Comparison of ENCODE assay signal across 8 cellular contexts in the genomic region with DNA sequence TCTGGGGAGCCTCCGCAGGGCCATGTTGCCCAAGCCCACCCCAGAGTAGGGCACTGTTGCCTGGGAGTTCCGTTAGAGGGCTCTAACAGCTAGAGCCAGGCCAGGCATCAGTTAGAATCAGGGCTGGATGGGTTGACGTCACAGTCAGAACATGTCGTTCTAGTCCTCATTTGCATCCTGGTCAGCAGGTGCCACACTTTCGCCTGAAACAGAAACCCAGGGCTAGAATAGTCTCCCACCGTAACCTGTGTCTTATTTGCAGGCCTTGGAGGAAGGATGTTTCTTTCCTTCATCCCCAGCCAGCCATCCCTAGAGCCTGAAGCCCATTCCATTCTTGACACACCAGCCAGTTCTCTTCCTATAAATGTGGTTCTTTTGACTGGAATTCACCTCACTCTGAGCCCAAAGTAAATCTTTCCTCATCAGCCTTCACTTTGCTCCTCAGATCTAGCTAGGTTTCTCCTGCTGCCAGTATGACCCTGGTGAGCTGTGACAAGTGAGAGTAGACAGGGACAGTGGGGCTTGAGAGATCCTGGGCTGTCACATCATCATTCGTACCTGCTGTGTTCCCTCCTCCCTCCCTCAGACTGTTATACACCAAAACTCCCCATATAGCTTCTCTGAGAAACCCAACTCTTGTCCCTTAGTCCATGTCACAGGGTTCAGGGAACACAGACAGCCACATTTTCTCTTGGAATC. TPM values are rescaled to one million over a fixed set of nuclear protein-coding genes. Genes with fewer than 3 reads are reported as not detected.
DNase-seq lines count a peak whose midpoint lies in the region; ATAC-seq and TF ChIP-seq lines count a peak whose summit lies in the region.

No MANE protein-coding gene starts in this region.

- peaks cover 23 to 95% (median 80%) of the 10 kb centered on the region in 5 donors for H3K36me3 ChIP-seq in subcutaneous abdominal adipose tissue (ENCODE audit: control insufficient read depth in 5 of 5, insufficient read depth in 5 of 5, low read length in 5 of 5)

- in situ Hi-C loops in GM13976 (cut with MboI; ENCODE audit: low sequenced_read_pairs, unreplicated experiment), result no loop called here

- no peaks in the 10 kb centered on the region for H3K9me3 ChIP-seq in subcutaneous abdominal adipose tissue (ENCODE audit: control insufficient read depth in 5 of 5, low read length in 5 of 5)

- peak; percentile 74 for ATAC-seq in GM21619 (IDR thresholded peaks at IDR 0.05; ENCODE audit: unreplicated experiment)
- ATAC-seq in Right ventricle myocardium superior (ENCODE audit: poor library complexity), result peak; percentile 30

- DNase-seq in GM13976 (ENCODE audit: low spot score) (peak; percentile 88), NCI-H526 treated with DMSO at 0.1 percent for 48 hours (lab: John Stamatoyannopoulos, UW) (peak; percentile 42), Right ventricle myocardium superior (no peak), ecto neural progenitor cell (ENCODE audit: low spot score) (no peak), NCI-H748 treated with DMSO at 0.1 percent for 48 hours (lab: John Stamatoyannopoulos, UW) (no peak)
- DNase-seq in activated CD4-positive, alpha-beta T cell treated with anti-CD3 and anti-CD28 coated beads for 48 hours, result no peak

- intact Hi-C loops in Right ventricle myocardium superior (cut with DNase I), result loop anchor here (5.0 kb wide), 1 partner anchor 35 kb away; the partner anchor contains the start of gene HNRNPUL1

- H3K27ac ChIP-seq in subcutaneous abdominal adipose tissue (ENCODE audit: low read depth, low read length), result peak overlapping the region; percentile 53

- peak; percentile 19 for TF ChIP-seq CTCF in GM13976 (IDR thresholded peaks at IDR 0.05; ENCODE audit: borderline replicate concordance, control extremely low read depth, extremely low read depth, insufficient read depth, missing control alignments)

- H3K4me1 ChIP-seq in subcutaneous abdominal adipose tissue (ENCODE audit: control insufficient read depth in 5 of 5, insufficient read depth in 5 of 5, low read length in 5 of 5), result peaks cover 20 to 67% (median 52%) of the 10 kb centered on the region in 5 donors

- H3K9ac ChIP-seq in subcutaneous abdominal adipose tissue (ENCODE audit: low read length in 5 of 5), result peak overlapping the region in 4 of 5 donors; percentile 1 to 54 (median 31)

- H3K4me3 ChIP-seq in subcutaneous abdominal adipose tissue (ENCODE audit: low read depth in 1 of 5, low read length in 5 of 5), result peak overlapping the region in 1 of 5 donors; percentile 13

- H3K27me3 ChIP-seq in subcutaneous abdominal adipose tissue (ENCODE audit: control insufficient read depth in 5 of 5, insufficient read depth in 4 of 5, low read length in 5 of 5), result no peaks in the 10 kb centered on the region

RNA-seq across cellular contexts. Expression of gene CCDC97, which starts 12.2 kb away (rescaled TPM):
- total RNA-seq in Right ventricle myocardium superior, result 14.3 TPM

RNA-seq across cellular contexts. Expression of gene HNRNPUL1, which starts 33.6 kb away (rescaled TPM):
- 114 TPM for total RNA-seq in Right ventricle myocardium superior

RNA-seq across cellular contexts. Expression of gene TGFB1, which starts 55.9 kb away (rescaled TPM):
- 13.1 TPM for total RNA-seq in Right ventricle myocardium superior

Comparison
In these comparisons a context has a peak if more than half of its experiments do, and no peak if none do; other contexts are left out.
1. DNase-seq: peak in GM13976 (single experiment) and NCI-H526 treated with DMSO at 0.1 percent for 48 hours (single experiment); none in Right ventricle myocardium superior (single experiment), ecto neural progenitor cell (single experiment), NCI-H748 treated with DMSO at 0.1 percent for 48 hours (single experiment) and activated CD4-positive, alpha-beta T cell treated with anti-CD3 and anti-CD28 coated beads for 48 hours (single experiment).